21 cellular contexts compared by ENCODE assay signal in genomic region chr12:54049164-54049563, GRCh38. TPM values are rescaled to one million over a fixed set of nuclear protein-coding genes. Genes with fewer than 3 reads are reported as not detected.
"Had no signal": no experiment of that assay in that cellular context is flagged by ENCODE, and none has a peak within 500 bp of the region (broad histone marks: within the 10 kb centered on the region; RNA-seq: fewer than 3 reads in every experiment).

No MANE protein-coding gene starts in this region.

- H3K9me3 Mint-ChIP-seq: central memory CD8-positive, alpha-beta T cell; effector memory CD8-positive, alpha-beta T cell; naive thymus-derived CD8-positive, alpha-beta T cell had no signal

- H3K27me3 ChIP-seq: foreskin keratinocyte had no signal

- DNase-seq: effector memory CD8-positive, alpha-beta T cell; foreskin keratinocyte; head of caudate nucleus; left colon; mucosa of descending colon; naive thymus-derived CD8-positive, alpha-beta T cell; right cardiac atrium; small intestine; stimulated activated CD4-positive, alpha-beta T cell treated with anti-CD3 and anti-CD28 coated beads, Interleukin-12 subunit alpha, Interleukin-12 subunit beta, amount 100 ng/mL, for 4 hours; stimulated activated naive CD4-positive, alpha-beta T cell treated with Interleukin-2 at 50 U/mL for 16 hours; thyroid gland; upper lobe of right lung had no signal

- H3K4me3 ChIP-seq: hepatocyte, mucosa of descending colon, suprapubic skin, thyroid gland, upper lobe of right lung, vagina had no signal

- H3K4me3 Mint-ChIP-seq: central memory CD8-positive, alpha-beta T cell had no signal

- H2AFZ ChIP-seq: hepatocyte had no signal

- H3K9me3 ChIP-seq: esophagus muscularis mucosa, mucosa of descending colon, suprapubic skin, thyroid gland, upper lobe of right lung, vagina had no signal

- H3K4me2 ChIP-seq: hepatocyte had no signal

- H3K27ac Mint-ChIP-seq: effector memory CD8-positive, alpha-beta T cell; naive thymus-derived CD8-positive, alpha-beta T cell had no signal

- H3K27ac ChIP-seq: epithelial cell of prostate, foreskin keratinocyte, hepatocyte, suprapubic skin, thyroid gland, upper lobe of right lung, vagina had no signal

- H3K79me2 ChIP-seq: hepatocyte had no signal

- H3K36me3 ChIP-seq: esophagus muscularis mucosa, suprapubic skin, thyroid gland, upper lobe of right lung, vagina had no signal

- ATAC-seq: effector memory CD8-positive, alpha-beta T cell; foreskin keratinocyte; left colon; mucosa of descending colon; naive thymus-derived CD8-positive, alpha-beta T cell; right cardiac atrium; upper lobe of right lung had no signal

RNA-seq across cellular contexts. Expression of gene HOXC4, which starts 4.5 kb away (rescaled TPM):
- total RNA-seq: liver, lung microvascular endothelial cell, pulmonary artery endothelial cell had no signal

RNA-seq across cellular contexts. Expression of gene HOXC5, which starts 16.3 kb away (rescaled TPM):
- total RNA-seq: left colon; liver; lung microvascular endothelial cell; mucosa of descending colon; naive thymus-derived CD8-positive, alpha-beta T cell; pulmonary artery endothelial cell; right cardiac atrium; upper lobe of right lung; vagina had no signal

RNA-seq across cellular contexts. Expression of gene HOXC6, which starts 20.9 kb away (rescaled TPM):
- total RNA-seq: left colon; lung microvascular endothelial cell; naive thymus-derived CD8-positive, alpha-beta T cell; pulmonary artery endothelial cell; thyroid gland; vagina had no signal

RNA-seq across cellular contexts. Expression of gene HOXC8, which starts 40.4 kb away (rescaled TPM):
- total RNA-seq: esophagus muscularis mucosa; left colon; liver; lung microvascular endothelial cell; mucosa of descending colon; naive thymus-derived CD8-positive, alpha-beta T cell; pulmonary artery endothelial cell; right cardiac atrium; thyroid gland; vagina had no signal

RNA-seq across cellular contexts. Expression of gene HOXC9, which starts 49.2 kb away (rescaled TPM):
- total RNA-seq: esophagus muscularis mucosa; left colon; liver; lung microvascular endothelial cell; mucosa of descending colon; naive thymus-derived CD8-positive, alpha-beta T cell; pulmonary artery endothelial cell; vagina had no signal
